ENCODE assay signal across 16 cellular contexts in genomic region chr3:115832265-115832664, GRCh38.
"Had no signal": no experiment of that assay in that cellular context is flagged by ENCODE, and none has a peak within 500 bp of the region (broad histone marks: within the 10 kb centered on the region; RNA-seq: fewer than 3 reads in every experiment).

No MANE protein-coding gene starts in this region.

- H3K4me1 ChIP-seq: lower lobe of right lung, stomach had no signal

- H3K27ac ChIP-seq: brain microvascular endothelial cell, coronary artery, lower lobe of right lung, stomach had no signal

- H3K4me3 ChIP-seq: coronary artery, lower lobe of right lung, skin epidermis, stomach had no signal

- H3K9me3 ChIP-seq: lower lobe of right lung, stomach had no signal

- H3K36me3 ChIP-seq: brain microvascular endothelial cell, lower lobe of right lung, stomach had no signal

- DNase-seq: activated CD4-positive, alpha-beta T cell treated with anti-CD3 and anti-CD28 coated beads, Interleukin-2, amount 10 ng/mL, durations not matched to agents 7 days and 5 days; activated CD8-positive, alpha-beta memory T cell treated with anti-CD3 and anti-CD28 coated beads, Interleukin-2, amount 50 U/mL, for 4 hours; activated effector memory CD4-positive, alpha-beta T cell treated with Interleukin-2 at 50 U/mL for 16 hours; activated naive CD4-positive, alpha-beta T cell treated with anti-CD3 and anti-CD28 coated beads, Interleukin-2, amount 50 U/mL, for 16 hours; activated T-cell treated with anti-CD3 and anti-CD28 coated beads, Interleukin-2, amount 50 U/mL, for 48 hours; aorta; brain microvascular endothelial cell; foreskin melanocyte; glutamatergic neuron; hypothalamus; lower lobe of right lung; occipital lobe; stomach; trophoblast cell had no signal

- H3K27me3 ChIP-seq: brain microvascular endothelial cell, stomach had no signal
